18 cellular contexts compared by ENCODE assay signal in genomic region chr21:38311765-38312164, GRCh38. TPM values are rescaled to one million over a fixed set of nuclear protein-coding genes. Genes with fewer than 3 reads are reported as not detected.
DNase-seq lines count a peak whose midpoint lies in the region; ATAC-seq, FAIRE-seq and TF ChIP-seq lines count a peak whose summit lies in the region.
"Had no signal": no experiment of that assay in that cellular context is flagged by ENCODE, and none has a peak within 500 bp of the region (broad histone marks: within the 10 kb centered on the region; RNA-seq: fewer than 3 reads in every experiment).

No MANE protein-coding gene starts in this region.

- no peak for ATAC-seq in stimulated activated memory B cell treated with anti-CD40 and anti-IgM and Interleukin-4, amounts not matched to agents 10 μg/mL and 1 μg/mL and 100 μg/mL, for 72 hours
- ATAC-seq in HG03159 (IDR thresholded peaks at IDR 0.05; ENCODE audit: unreplicated experiment): no peak
- ATAC-seq: CD8-positive, alpha-beta T cell had no signal

- H3K27me3 Mint-ChIP-seq in stimulated activated memory B cell treated with anti-CD40 and anti-IgM and Interleukin-4, amounts not matched to agents 10 μg/mL and 1 μg/mL and 100 μg/mL, for 72 hours: peaks cover 21% of the 10 kb centered on the region

- H3K4me1 Mint-ChIP-seq in stimulated activated memory B cell treated with anti-CD40 and anti-IgM and Interleukin-4, amounts not matched to agents 10 μg/mL and 1 μg/mL and 100 μg/mL, for 72 hours: no peaks in the 10 kb centered on the region
- H3K4me1 Mint-ChIP-seq: naive B cell had no signal

- no peaks in the 10 kb centered on the region for H3K36me3 ChIP-seq in bronchial epithelial cell (ENCODE audit: control insufficient read depth, insufficient read depth, low read length)

- FAIRE-seq in bronchial epithelial cell (lab: Jason Lieb, UNC): peak; percentile 97
- FAIRE-seq: colon had no signal

- H3K9me3 Mint-ChIP-seq in stimulated activated memory B cell treated with anti-CD40 and anti-IgM and Interleukin-4, amounts not matched to agents 10 μg/mL and 1 μg/mL and 100 μg/mL, for 72 hours: no peaks in the 10 kb centered on the region
- H3K9me3 Mint-ChIP-seq: CD8-positive, alpha-beta T cell had no signal

- H3K4me3 Mint-ChIP-seq in stimulated activated memory B cell treated with anti-CD40 and anti-IgM and Interleukin-4, amounts not matched to agents 10 μg/mL and 1 μg/mL and 100 μg/mL, for 72 hours: no peak overlapping the region
- H3K4me3 Mint-ChIP-seq: CD8-positive, alpha-beta T cell; naive B cell had no signal

- DNase-seq in DMS79 (lab: John Stamatoyannopoulos, UW) (peak; percentile 81), NCI-H187 treated with DMSO at 0.1 percent for 48 hours (lab: John Stamatoyannopoulos, UW) (peak; percentile 25), bronchial epithelial cell (ENCODE audit: low read depth) (peak; percentile 75), renal cortical epithelial cell (ENCODE audit: low read depth) (peak; percentile 99), NCI-H1930 (lab: John Stamatoyannopoulos, UW) (no peak)
- DNase-seq: amniotic stem cell; CD8-positive, alpha-beta T cell; erythroblast; GDM1; naive B cell; NCI-H1048; RPMI8226; testis had no signal

- no peaks in the 10 kb centered on the region for H3K36me3 Mint-ChIP-seq in stimulated activated memory B cell treated with anti-CD40 and anti-IgM and Interleukin-4, amounts not matched to agents 10 μg/mL and 1 μg/mL and 100 μg/mL, for 72 hours
- H3K36me3 Mint-ChIP-seq: CD8-positive, alpha-beta T cell; naive B cell had no signal

- TF ChIP-seq CTCF in bronchial epithelial cell (IDR thresholded peaks at IDR 0.05; ENCODE audit: insufficient read depth, low read length, severe bottlenecking): no peak

- H3K27ac Mint-ChIP-seq in stimulated activated memory B cell treated with anti-CD40 and anti-IgM and Interleukin-4, amounts not matched to agents 10 μg/mL and 1 μg/mL and 100 μg/mL, for 72 hours: no peak overlapping the region
- H3K27ac Mint-ChIP-seq: CD8-positive, alpha-beta T cell had no signal

- H3K27me3 ChIP-seq in bronchial epithelial cell (ENCODE audit: control insufficient read depth, insufficient read depth, low read length): no peaks in the 10 kb centered on the region
- H3K27me3 ChIP-seq: hepatocyte, testis had no signal

- no peak overlapping the region for H3K4me3 ChIP-seq in bronchial epithelial cell (ENCODE audit: low read depth, low read length)
- H3K4me3 ChIP-seq: hepatocyte, testis had no signal

RNA-seq across cellular contexts. Expression of gene KCNJ15, which starts 55.0 kb away (rescaled TPM):
- total RNA-seq in bronchial epithelial cell: 0.38 and 2.1 TPM in 2 replicates
- 172 and 319 TPM in 2 replicates for total RNA-seq in renal cortical epithelial cell
- total RNA-seq: CD8-positive, alpha-beta T cell; NCI-H460 had no signal

Comparison
In these comparisons a context has a peak if more than half of its experiments do, and no peak if none do; other contexts are left out.
1. DNase-seq: peak in DMS79 (single experiment), NCI-H187 treated with DMSO at 0.1 percent for 48 hours (single experiment), bronchial epithelial cell (single experiment) and renal cortical epithelial cell (single experiment); none in NCI-H1930 (0 of 2).
2. RNA of gene KCNJ15, which starts 55.0 kb away (total RNA-seq): 172 to 319 TPM in renal cortical epithelial cell; 0.38 to 2.1 TPM in bronchial epithelial cell; every median in the first group is over 10 times any median in the second.